ENCODE assay signal across 8 cellular contexts in the genomic region with DNA sequence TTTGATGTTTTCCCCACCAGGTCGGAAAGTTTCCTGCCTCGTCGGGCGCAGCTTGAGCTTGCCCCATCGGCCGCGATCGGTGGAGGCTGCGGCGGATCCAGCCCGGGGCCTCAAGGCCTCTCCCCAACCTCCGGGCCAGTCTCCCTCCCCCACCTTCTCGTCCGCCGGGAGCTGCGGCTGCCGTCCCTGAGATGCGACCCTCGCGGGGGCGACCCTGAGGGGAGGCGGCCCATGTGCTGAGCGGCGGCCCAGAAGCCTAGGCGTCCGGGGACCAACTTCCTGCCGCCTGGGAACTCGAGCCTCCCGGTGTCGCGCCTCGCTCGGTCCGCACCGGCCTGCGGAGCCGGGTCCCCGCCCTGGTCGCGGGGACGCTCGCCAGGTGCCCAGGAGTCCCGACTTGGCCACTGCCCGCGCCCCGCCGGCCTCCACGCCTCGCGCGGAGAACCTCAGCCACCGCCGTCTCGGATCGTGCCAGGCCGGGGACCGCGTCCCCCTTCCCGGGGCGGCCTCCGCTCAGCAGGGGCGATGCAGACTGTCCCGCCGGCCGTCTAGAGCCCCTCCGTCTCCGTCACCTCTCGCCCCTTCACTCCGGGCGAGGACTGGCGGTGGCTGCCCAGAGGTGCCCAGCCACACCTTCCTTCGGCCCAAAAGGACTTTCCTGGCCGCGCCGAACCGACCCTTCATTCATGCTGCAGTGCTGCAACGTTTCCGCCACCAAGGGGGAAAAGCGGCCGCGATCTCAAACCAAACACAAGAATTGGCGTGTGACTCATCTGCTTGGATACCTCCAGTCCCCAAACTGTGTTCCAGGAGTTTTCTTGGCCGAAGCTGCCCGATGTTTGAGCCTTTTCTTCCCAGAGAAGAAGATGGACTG. TPM values are rescaled to one million over a fixed set of nuclear protein-coding genes. Genes with fewer than 3 reads are reported as not detected.
A peak's percentile ranks its signal among the peaks of the same experiment; 100 is the strongest.
DNase-seq lines count a peak whose midpoint lies in the region; ATAC-seq and TF ChIP-seq lines count a peak whose summit lies in the region.

No MANE protein-coding gene starts in this region.

- 0 to 2% (median 0%) methylated on average over 40 to 84 of the region's 84 CpGs for WGBS in spleen, 5 donors

- intact Hi-C loops in spleen (cut with DNase I; ENCODE audit: low total_unique reads) = loop anchor here (10.0 kb wide), 2 partner anchors 62 to 162 kb away; a partner anchor contains a TSS

- H3K4me1 ChIP-seq in spleen = peaks cover 40 to 56% (median 50%) of the 10 kb centered on the region in 6 donors

- H3K36me3 ChIP-seq in spleen = peaks cover 0 to 31% (median 0%) of the 10 kb centered on the region in 6 donors

- H3K9me3 ChIP-seq in spleen = no peaks in the 10 kb centered on the region

- DNase-seq in Ammon's horn (ENCODE audit: low spot score) = peak; percentile 34
- DNase-seq in T47D (ENCODE audit: low read depth in 1 of 2, low spot score in 1 of 2) = peak; percentile 11 to 18
- peak; percentile 50 for DNase-seq in iris pigment epithelial cell (ENCODE audit: low read depth)
- DNase-seq in spleen = peak; percentile 92
- DNase-seq in NCI-H187 treated with DMSO at 0.1 percent for 48 hours (lab: John Stamatoyannopoulos, UW) = no peak

- H3K27ac ChIP-seq in VCaP = peak overlapping the region; percentile 87
- H3K27ac ChIP-seq in spleen = peak overlapping the region; percentile 86 to 94 (median 90)

- H3K4me3 ChIP-seq in spleen = peak overlapping the region; percentile 87 to 98 (median 94)

- no peaks in the 10 kb centered on the region for H3K27me3 ChIP-seq in spleen (replicated peaks in 1 of 7)

- peak; percentile 21 for ATAC-seq in GM19395 (IDR thresholded peaks at IDR 0.05; ENCODE audit: unreplicated experiment)
- ATAC-seq in HG03520 (IDR thresholded peaks at IDR 0.05; ENCODE audit: unreplicated experiment) = peak; percentile 7

- no peak for TF ChIP-seq CTCF in VCaP (conservative IDR thresholded peaks at IDR 0.05)
- TF ChIP-seq CTCF in spleen (IDR thresholded peaks at IDR 0.05 in 8 of 11, conservative IDR thresholded peaks at IDR 0.05 in 3 of 11) = no peak

- no peak for TF ChIP-seq POLR2A in spleen (IDR thresholded peaks at IDR 0.05)

- in situ Hi-C loops in T47D (cut with HindIII; ENCODE audit: low pct_unique_long_range_greater_than_20kb, low sequenced_read_pairs) = no loop called here

RNA-seq across cellular contexts. Expression of a gene that starts 0.7 kb away (rescaled TPM):
- total RNA-seq in spleen = 10 to 100 TPM; 50.8 to 77.3 (median 70.4) TPM
- polyA plus RNA-seq in spleen = 10 to 100 TPM in 2 of 3 donors, 1 to 10 TPM in 1; 7.8 to 12.7 (median 10.5) TPM
